2 cellular contexts compared by ENCODE assay signal in genomic region chrX:72591038-72591437, GRCh38. TPM values are rescaled to one million over a fixed set of nuclear protein-coding genes. Genes with fewer than 3 reads are reported as not detected.
DNase-seq lines count a peak whose midpoint lies in the region; ATAC-seq, FAIRE-seq and TF ChIP-seq lines count a peak whose summit lies in the region.
"Not testable (repeated sequence)": the region's sequence is repeated elsewhere in the genome, so short reads cannot be mapped to it uniquely, and the experiment has no call there.

No MANE protein-coding gene starts in this region.

- BruUV-seq in K562 (replicated peaks; lab: Mats Ljungman, UMichigan), result not testable (repeated sequence)

- not testable (repeated sequence) for H3K27me3 ChIP-seq in K562 (ENCODE audit: control insufficient read depth in 2 of 2, insufficient read depth in 2 of 2, low read length in 2 of 2)

- TF ChIP-seq CTCF in HEK293 (tag by site-specific recombination; IDR thresholded peaks at IDR 0.05); K562 (IDR thresholded peaks at IDR 0.05 in 2 of 3, conservative IDR thresholded peaks at IDR 0.05 in 1 of 3; ENCODE audit: insufficient read depth in 2 of 3, low read depth in 1 of 3, low read length in 3 of 3): not testable (repeated sequence)

- TF ChIP-seq POLR2A in K562 (conservative IDR thresholded peaks at IDR 0.05), result not testable (repeated sequence)

- POLR2A ChIA-PET in HEK293 (lab: Yijun Ruan, JAX); K562 (lab: Yijun Ruan, JAX): not testable (repeated sequence)

- H3K36me3 ChIP-seq in HEK293 (ENCODE audit: control insufficient read depth in 2 of 2, insufficient read depth in 1 of 2, low read length in 2 of 2), result peaks cover 0 to 16% of the 10 kb centered on the region in 2 experiments; a peak in 2 of 3 replicates
- not testable (repeated sequence) for H3K36me3 ChIP-seq in K562 (ENCODE audit: control insufficient read depth, insufficient read depth, low read length)

- not testable (repeated sequence) for TF ChIP-seq RAD21 in K562 (CRISPR knock-in tag; conservative IDR thresholded peaks at IDR 0.05 in 1 of 2, IDR thresholded peaks at IDR 0.05 in 1 of 2)

- H3K9ac ChIP-seq in K562 (ENCODE audit: insufficient read depth in 1 of 2, low read depth in 2 of 2, low read length in 2 of 2), result not testable (repeated sequence)

- H3K9me1 ChIP-seq in K562 (ENCODE audit: control insufficient read depth, insufficient read depth, low read length), result not testable (repeated sequence)

- not testable (repeated sequence) for H4K20me1 ChIP-seq in K562 (replicated peaks; ENCODE audit: control insufficient read depth, insufficient read depth, low read length)

- not testable (repeated sequence) for H3K79me2 ChIP-seq in K562 (ENCODE audit: control insufficient read depth, insufficient read depth, low read length)

- not testable (repeated sequence) for DNase-seq in K562 (ENCODE audit: extremely low read depth in 1 of 4, low spot score in 3 of 4)

- not testable (repeated sequence) for H3K4me3 ChIP-seq in HEK293 (ENCODE audit: low read depth, low read length); K562

- not testable (repeated sequence) for H3K9me3 ChIP-seq in HEK293 (ENCODE audit: control insufficient read depth, insufficient read depth, low read depth, low read length); K562 (replicated peaks; ENCODE audit: control insufficient read depth, insufficient read depth, low read depth, low read length)

- not testable (repeated sequence) for H2AFZ ChIP-seq in K562 (ENCODE audit: low read depth, low read length)

- intact Hi-C loops in K562 (cut with micrococcal nuclease), result not testable (repeated sequence)

- not testable (repeated sequence) for TF ChIP-seq EP300 in K562 (IDR thresholded peaks at IDR 0.05; ENCODE audit: low read length)

- CTCF ChIA-PET in HEK293 (lab: Yijun Ruan, JAX), result interaction anchor here (0.7 to 1.1 kb wide), 2 partner anchors 10 to 345 kb away, joined by 3 read pairs; no protein-coding TSS in a partner anchor
- CTCF ChIA-PET in K562 (lab: Yijun Ruan, JAX; ENCODE audit: low intra/inter-chr PET ratio), result not testable (repeated sequence)

- H3K4me1 ChIP-seq in HEK293 (ENCODE audit: control insufficient read depth, insufficient read depth, low read length); K562 (replicated peaks in 1 of 2; ENCODE audit: control insufficient read depth in 2 of 2, insufficient read depth in 2 of 2, low read length in 2 of 2): not testable (repeated sequence)

- H3K4me2 ChIP-seq in K562 (ENCODE audit: insufficient read depth, low read length), result not testable (repeated sequence)

- ATAC-seq in K562, result not testable (repeated sequence)

- H3K27ac ChIP-seq in HEK293 (ENCODE audit: extremely low read depth, low read depth, low read length); K562 (ENCODE audit: extremely low read depth, low read depth, low read length): not testable (repeated sequence)

- WGBS in K562 (ENCODE audit: insufficient coverage, low coverage, missing lambda C conversion rate), result 39% methylated on average over 3 of the region's 4 CpGs

- not testable (repeated sequence) for FAIRE-seq in K562 (lab: Jason Lieb, UNC)

- in situ Hi-C loops in K562 (cut with MboI), result not testable (repeated sequence)

TF ChIP-seq in HEK293, 187 proteins besides CTCF, POLR2A, EP300 and RAD21:
- TF ChIP-seq ZNF146 (tag by site-specific recombination; IDR thresholded peaks at IDR 0.05) (peak; percentile 92), ZNF280D (tag by site-specific recombination; IDR thresholded peaks at IDR 0.05) (0 out of 2 replicates have a peak, but pooled peaks have one; percentile 22)

TF ChIP-seq in K562, 482 proteins besides CTCF, POLR2A, EP300 and RAD21:
- TF ChIP-seq ZNF146 (CRISPR knock-in tag; IDR thresholded peaks at IDR 0.05; ENCODE audit: unreplicated experiment), result peak; percentile 61

RNA-seq across cellular contexts. Expression of gene HDAC8, which starts 18.4 kb away (rescaled TPM):
- 68.2 and 110 TPM in 2 replicates for total RNA-seq in K562 (2011; cell fraction: chromatin; rRNA removed; ENCODE audit: low replicate concordance)
- total RNA-seq in K562 (2011; cell fraction: nucleolus; rRNA removed), result 28.3 and 38.8 TPM in 2 replicates
- total RNA-seq in K562 (2011; cell fraction: nucleoplasm; rRNA removed), result 78.3 and 144 TPM in 2 replicates
- total RNA-seq in K562 (2014; rRNA removed) (18.9 and 20.2 TPM in 2 replicates), K562 (2014; rRNA removed; fragmentation: Illumina TruSeq; extraction: Trizol) (33.3 and 35.0 TPM in 2 replicates), K562 (2015; rRNA removed; fragmentation: Illumina TruSeq; extraction: Trizol) (26.2 and 30.0 TPM in 2 replicates), K562 (2021) (21.5 and 25.1 TPM in 2 replicates)
- polyA plus RNA-seq in K562 (2011; rRNA removed) (23.1 and 28.7 TPM in 2 replicates), K562 (2014; fragmentation: Illumina TruSeq; extraction: Trizol) (19.7 and 24.4 TPM in 2 replicates), K562 (2014; fragmentation: Nextera tagmentation; extraction: Ambion mirVana) (10 to 100 TPM; 36.5 to 53.8 TPM), K562 (2014; rRNA removed) (21.1 and 28.0 TPM in 2 replicates)
- polyA plus RNA-seq in K562 (2011; cell fraction: cytosol; rRNA removed), result 10.4 and 14.2 TPM in 2 replicates
- polyA plus RNA-seq in K562 (2011; cell fraction: nucleus; rRNA removed), result 18.9 and 19.5 TPM in 2 replicates
- polyA plus RNA-seq in K562 (2012), result 18.0 and 21.7 TPM in 2 replicates
- polyA minus RNA-seq in K562 (2011; rRNA and poly(A)+ RNA removed), result 47.6 and 55.1 TPM in 2 replicates
- polyA minus RNA-seq in K562 (2011; cell fraction: cytosol; rRNA and poly(A)+ RNA removed), result 9.2 and 10.6 TPM in 2 replicates
- polyA minus RNA-seq in K562 (2011; cell fraction: nucleus; rRNA and poly(A)+ RNA removed), result 38.2 and 46.8 TPM in 2 replicates
